Comparison of ENCODE assay signal across 26 cellular contexts in genomic region chr14:69886843-69887242, GRCh38. TPM values are rescaled to one million over a fixed set of nuclear protein-coding genes. Genes with fewer than 3 reads are reported as not detected.
DNase-seq lines count a peak whose midpoint lies in the region; TF ChIP-seq lines count a peak whose summit lies in the region.
"Had no signal": no experiment of that assay in that cellular context is flagged by ENCODE, and none has a peak within 500 bp of the region (broad histone marks: within the 10 kb centered on the region; RNA-seq: fewer than 3 reads in every experiment).

No MANE protein-coding gene starts in this region.

- no peaks in the 10 kb centered on the region for H3K9me2 ChIP-seq in GM23248 (ENCODE audit: insufficient read depth)

- H2AFZ ChIP-seq in GM23248 (no peak overlapping the region), smooth muscle cell (ENCODE audit: low read depth) (no peak overlapping the region)
- H2AFZ ChIP-seq: hepatocyte had no signal

- H3K9me3 ChIP-seq in GM23248 (ENCODE audit: low read depth) (no peaks in the 10 kb centered on the region), adipocyte (ENCODE audit: control insufficient read depth, low read length) (peaks cover 8% of the 10 kb centered on the region), smooth muscle cell (replicated peaks; ENCODE audit: low read depth) (no peaks in the 10 kb centered on the region)
- H3K9me3 ChIP-seq: BE2C, esophagus squamous epithelium, right lobe of liver had no signal

- H3K27me3 ChIP-seq in GM23248 (replicated peaks; ENCODE audit: insufficient read depth) (peaks cover 6% of the 10 kb centered on the region), adipocyte (replicated peaks; ENCODE audit: control insufficient read depth, insufficient read depth, low read length) (no peaks in the 10 kb centered on the region), smooth muscle cell (ENCODE audit: low read depth) (peaks cover 15% of the 10 kb centered on the region)
- H3K27me3 ChIP-seq: right lobe of liver had no signal

- no peaks in the 10 kb centered on the region for H3K36me3 ChIP-seq in GM23248 (ENCODE audit: low read depth)
- no peaks in the 10 kb centered on the region for H3K36me3 ChIP-seq in adipocyte (ENCODE audit: control insufficient read depth, insufficient read depth, low read length, severe bottlenecking)
- H3K36me3 ChIP-seq in smooth muscle cell (ENCODE audit: low read depth), result no peaks in the 10 kb centered on the region
- H3K36me3 ChIP-seq: BE2C, esophagus squamous epithelium, right lobe of liver had no signal

- H3K9ac ChIP-seq in GM23248, result 0 out of 2 replicates have a peak overlapping the region, but pooled peaks have one; percentile 26
- H3K9ac ChIP-seq in adipocyte (ENCODE audit: low read length), result peak overlapping the region; percentile 27
- no peak overlapping the region for H3K9ac ChIP-seq in smooth muscle cell (ENCODE audit: low read depth)

- H3K27ac ChIP-seq in GM23248 (peak overlapping the region; percentile 79), smooth muscle cell (ENCODE audit: low read depth) (peak overlapping the region; percentile 48)
- H3K27ac ChIP-seq: esophagus squamous epithelium, hepatocyte, RWPE1 had no signal

- H3K4me3 ChIP-seq in GM23248 (no peak overlapping the region), adipocyte (ENCODE audit: low read length) (no peak overlapping the region), smooth muscle cell (no peak overlapping the region)
- H3K4me3 ChIP-seq: esophagus squamous epithelium, hepatocyte, lung, right lobe of liver had no signal

- H4K20me1 ChIP-seq in GM23248 (ENCODE audit: insufficient read depth) (no peaks in the 10 kb centered on the region), smooth muscle cell (ENCODE audit: low read depth) (no peaks in the 10 kb centered on the region)

- H3F3A ChIP-seq in GM23248 (ENCODE audit: insufficient read depth) (peaks cover 20% of the 10 kb centered on the region; the same call in 1 of the 2 replicates), smooth muscle cell (ENCODE audit: low read depth) (no peaks in the 10 kb centered on the region)

- H3K79me2 ChIP-seq in GM23248 (ENCODE audit: insufficient read depth) (no peaks in the 10 kb centered on the region), smooth muscle cell (ENCODE audit: low read depth) (no peaks in the 10 kb centered on the region)
- H3K79me2 ChIP-seq: hepatocyte had no signal

- no peak for TF ChIP-seq CTCF in smooth muscle cell (IDR thresholded peaks at IDR 0.05; ENCODE audit: borderline replicate concordance, insufficient read depth, poor library complexity, severe bottlenecking)

- peak; percentile 74 for DNase-seq in GM23248
- no peak for DNase-seq in adipocyte (ENCODE audit: low read depth)
- DNase-seq in fibroblast of peridontal ligament (ENCODE audit: extremely low read depth), result peak; percentile 17
- DNase-seq in smooth muscle cell (lab: John Stamatoyannopoulos, UW; ENCODE audit: unreplicated experiment), result no peak
- DNase-seq in NCI-H1930 (lab: John Stamatoyannopoulos, UW), result no peak
- DNase-seq in C1 segment of cervical spinal cord (lab: John Stamatoyannopoulos, UW), result no peak
- DNase-seq in superior temporal gyrus (ENCODE audit: extremely low spot score), result no peak
- DNase-seq: activated CD4-positive, alpha-beta T cell treated with anti-CD3 and anti-CD28 coated beads for 1 hour; activated CD8-positive, alpha-beta memory T cell treated with anti-CD3 and anti-CD28 coated beads for 24 hours; activated naive CD8-positive, alpha-beta T cell treated with anti-CD3 and anti-CD28 coated beads, Interleukin-2, amount 10 ng/mL, durations not matched to agents 7 days and 5 days; activated T-cell treated with anti-CD3 and anti-CD28 coated beads, Interleukin-2, amount 50 U/mL, for 72 hours; BE2C; caudate nucleus; effector CD4-positive, alpha-beta T cell; esophagus squamous epithelium; islet precursor cell; naive B cell; NCI-H2081 treated with DMSO at 0.1 percent for 48 hours; NCI-H510A treated with DMSO at 0.1 percent for 48 hours; right lobe of liver; stimulated activated CD4-positive, alpha-beta T cell treated with anti-CD3 and anti-CD28 coated beads, Interleukin-1b, Interleukin-23, amount 100 ng/mL, for 48 hours; stimulated activated naive CD8-positive, alpha-beta T cell treated with anti-CD3 and anti-CD28 coated beads, Interleukin-15, Interleukin-2, amounts not matched to agents 100 U/mL and 50 U/mL, for 24 hours; trophoblast cell had no signal

- in situ Hi-C loops in GM23248 (cut with MboI), result no loop called here

- H3K4me1 ChIP-seq in GM23248 (ENCODE audit: insufficient read depth), result peaks cover 15% of the 10 kb centered on the region
- H3K4me1 ChIP-seq in adipocyte (ENCODE audit: control insufficient read depth, insufficient read depth, low read length), result peaks cover 39% of the 10 kb centered on the region
- H3K4me1 ChIP-seq in smooth muscle cell (ENCODE audit: low read depth), result peaks cover 32% of the 10 kb centered on the region
- H3K4me1 ChIP-seq: BE2C, esophagus squamous epithelium had no signal

- 15 to 16% methylated on average over 1 of the region's 1 CpG for WGBS in GM23248 (ENCODE audit: low coverage in 1 of 2, low lambda C conversion rate in 2 of 2, missing lambda C conversion rate in 2 of 2), 2 experiments
- 27% methylated on average over 1 of the region's 1 CpG for WGBS in smooth muscle cell (ENCODE audit: low lambda C conversion rate)

- H3K4me2 ChIP-seq in GM23248 (ENCODE audit: unreplicated experiment) (peak overlapping the region; percentile 32), smooth muscle cell (no peak overlapping the region)
- H3K4me2 ChIP-seq: hepatocyte had no signal

RNA-seq across cellular contexts. Expression of gene SMOC1, which starts 7.6 kb away (rescaled TPM):
- 3.5 and 4.6 TPM in 2 replicates for total RNA-seq in GM23248 (2014; rRNA removed; shearing (Covaris generic))
- polyA plus RNA-seq in GM23248 (2016; fragmentation: Nextera tagmentation; extraction: Ambion mirVana) (0.70 and 1.3 TPM in 2 replicates), smooth muscle cell (0.53 and 1.6 TPM in 2 replicates)
- total RNA-seq in smooth muscle cell, result 3.8 and 6.3 TPM in 2 replicates
- total RNA-seq: activated naive CD8-positive, alpha-beta T cell treated with anti-CD3 and anti-CD28 coated beads, Interleukin-2, amount 10 ng/mL, durations not matched to agents 7 days and 5 days; activated T-cell treated with anti-CD3 and anti-CD28 coated beads, Interleukin-2, amount 50 U/mL, for 72 hours had no signal

Comparison
In these comparisons a context has a peak if more than half of its experiments do, and no peak if none do; other contexts are left out.
1. DNase-seq: peak in GM23248 (single experiment) and fibroblast of peridontal ligament (single experiment); none in adipocyte (single experiment), smooth muscle cell (single experiment), NCI-H1930 (0 of 2), C1 segment of cervical spinal cord (0 of 14) and superior temporal gyrus (single experiment).